Comparison of ENCODE assay signal across 7 cellular contexts in the genomic region with DNA sequence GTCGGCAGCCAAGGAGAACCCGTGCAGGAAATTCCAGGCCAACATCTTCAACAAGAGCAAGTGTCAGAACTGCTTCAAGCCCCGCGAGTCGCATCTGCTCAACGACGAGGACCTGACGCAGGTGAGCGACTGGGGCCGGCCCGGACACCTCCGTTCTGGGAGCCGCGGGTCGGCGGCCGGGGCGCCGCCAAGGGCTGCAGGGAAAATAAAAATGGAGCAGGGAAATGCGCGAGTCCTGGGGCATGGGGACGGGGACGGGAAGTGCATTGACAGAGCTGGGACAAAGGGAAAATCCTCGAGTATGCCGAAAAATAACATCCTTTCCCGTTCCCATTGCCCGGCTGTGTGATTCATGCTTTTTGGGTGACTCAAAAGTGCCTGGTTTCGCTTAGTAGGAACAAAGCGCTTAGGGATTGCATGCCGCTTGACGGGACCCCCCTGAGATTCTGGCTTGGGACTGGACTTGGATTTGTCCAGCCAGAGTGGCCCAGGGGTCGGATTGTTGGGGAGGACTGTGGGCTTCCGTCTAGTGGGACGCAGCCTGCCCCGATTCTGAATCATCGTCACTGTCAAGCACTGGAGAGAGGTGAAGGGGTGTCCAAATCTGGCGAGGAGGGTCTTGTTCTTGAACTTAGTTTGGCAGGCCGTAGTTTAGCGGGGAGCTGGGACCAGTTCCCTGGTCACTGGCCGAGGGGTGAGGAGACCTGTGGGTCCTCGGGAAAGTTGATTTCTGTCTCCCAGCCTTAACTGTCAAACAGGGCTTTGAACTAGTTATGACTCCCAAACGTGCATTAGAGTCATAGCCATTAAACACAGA. TPM values are rescaled to one million over a fixed set of nuclear protein-coding genes. Genes with fewer than 3 reads are reported as not detected.
DNase-seq lines count a peak whose midpoint lies in the region; ATAC-seq, FAIRE-seq and TF ChIP-seq lines count a peak whose summit lies in the region.

No MANE protein-coding gene starts in this region.

- H3K4me2 ChIP-seq in GM23338 (peak overlapping the region; percentile 98), PC-3 (ENCODE audit: low read length) (peak overlapping the region; percentile 86), HepG2 (ENCODE audit: low read depth, low read length) (peak overlapping the region; percentile 80)

- peaks cover 51% of the 10 kb centered on the region for H3K79me2 ChIP-seq in GM23338 (replicated peaks; ENCODE audit: insufficient read depth)
- peaks cover 80% of the 10 kb centered on the region for H3K79me2 ChIP-seq in PC-3 (ENCODE audit: low read length)
- H3K79me2 ChIP-seq in HepG2 (ENCODE audit: insufficient read depth, low read length): peaks cover 52% of the 10 kb centered on the region

- ATAC-seq in GM23338: peak; percentile 1; the same call in 1 of the 3 replicates
- no peak for ATAC-seq in PC-3
- ATAC-seq in HepG2: no peak
- no peak for ATAC-seq in stimulated activated naive CD8-positive, alpha-beta T cell treated with anti-CD3 and anti-CD28 coated beads, Interleukin-15, Interleukin-2, amounts not matched to agents 100 U/mL and 50 U/mL, for 24 hours

- peak; percentile 54 for DNase-seq in GM23338 (ENCODE audit: low spot score)
- DNase-seq in PC-3: peak; percentile 58
- no peak for DNase-seq in brain microvascular endothelial cell
- DNase-seq in HepG2 (ENCODE audit: low spot score): no peak
- peak; percentile 44 for DNase-seq in stimulated activated naive CD8-positive, alpha-beta T cell treated with anti-CD3 and anti-CD28 coated beads, Interleukin-15, Interleukin-2, amounts not matched to agents 100 U/mL and 50 U/mL, for 24 hours
- no peak for DNase-seq in NCI-H1105 treated with DMSO at 0.1 percent for 48 hours (lab: John Stamatoyannopoulos, UW)
- no peak for DNase-seq in HEK293T (ENCODE audit: extremely low spot score)

- intact Hi-C loops in PC-3 (cut with micrococcal nuclease) (no loop called here), HepG2 (cut with micrococcal nuclease; ENCODE audit: unreplicated experiment) (loop anchor here (1.0 to 5.0 kb wide), 3 partner anchors 11 to 41 kb away; no protein-coding TSS in a partner anchor)

- in situ Hi-C loops in brain microvascular endothelial cell (cut with HindIII; ENCODE audit: low pct_ligation_motif_present, low sequenced_read_pairs): no loop called here
- in situ Hi-C loops in HepG2 (cut with HindIII; ENCODE audit: extremely low pct_ligation_motif_present, low pct_unique_long_range_greater_than_20kb): no loop called here

- H3K9me2 ChIP-seq in GM23338 (ENCODE audit: insufficient read depth) (no peaks in the 10 kb centered on the region), PC-3 (replicated peaks; ENCODE audit: low read length) (no peaks in the 10 kb centered on the region)

- TF ChIP-seq CTCF in GM23338 (conservative IDR thresholded peaks at IDR 0.05; ENCODE audit: low read depth in 2 of 2): no peak
- no peak for TF ChIP-seq CTCF in PC-3 (conservative IDR thresholded peaks at IDR 0.05; ENCODE audit: low read depth, low read length)
- TF ChIP-seq CTCF in brain microvascular endothelial cell (IDR thresholded peaks at IDR 0.05; ENCODE audit: low read depth, low read length, missing control alignments): no peak
- TF ChIP-seq CTCF in HepG2 (CRISPR knock-in tag; IDR thresholded peaks at IDR 0.05): no peak

- H3K4me3 ChIP-seq in GM23338 (peak overlapping the region; percentile 94), PC-3 (ENCODE audit: low read length) (peak overlapping the region; percentile 100), brain microvascular endothelial cell (ENCODE audit: low read depth, low read length) (peak overlapping the region; percentile 87), HepG2 (replicated peaks in 1 of 3; ENCODE audit: insufficient read depth in 1 of 3, low read depth in 2 of 3, low read length in 3 of 3) (peak overlapping the region; percentile 63 to 78 (median 67))

- H3K9me3 ChIP-seq in PC-3 (ENCODE audit: low read length): no peaks in the 10 kb centered on the region
- no peaks in the 10 kb centered on the region for H3K9me3 ChIP-seq in HepG2 (ENCODE audit: low read length)

- TF ChIP-seq RAD21 in HepG2 (CRISPR knock-in tag; IDR thresholded peaks at IDR 0.05): no peak

- no peak for TF ChIP-seq POLR2A in HepG2 (IDR thresholded peaks at IDR 0.05; ENCODE audit: insufficient read depth in 1 of 2, low read depth in 2 of 2, low read length in 2 of 2)

- TF ChIP-seq EP300 in HepG2 (IDR thresholded peaks at IDR 0.05; ENCODE audit: low read depth in 2 of 2, low read length in 2 of 2) (no peak), HepG2 (CRISPR knock-in tag; IDR thresholded peaks at IDR 0.05; ENCODE audit: borderline replicate concordance) (no peak)

- FAIRE-seq in HepG2 (lab: Jason Lieb, UNC): no peak

- no peaks in the 10 kb centered on the region for H3K9me3 Mint-ChIP-seq in GM23338

- no peak overlapping the region for H3K27ac Mint-ChIP-seq in GM23338

- H3K27me3 ChIP-seq in GM23338 (ENCODE audit: insufficient read depth) (peaks cover 5% of the 10 kb centered on the region; the same call in 1 of the 2 replicates), PC-3 (ENCODE audit: low read length) (no peaks in the 10 kb centered on the region), brain microvascular endothelial cell (replicated peaks) (no peaks in the 10 kb centered on the region), HepG2 (ENCODE audit: control insufficient read depth in 1 of 2, insufficient read depth in 2 of 2, low read length in 2 of 2) (no peaks in the 10 kb centered on the region; a peak in 1 of 5 replicates)

- POLR2A ChIA-PET in PC-3 (lab: Charles Lee; ENCODE audit: unreplicated experiment) (no interaction called here), HepG2 (lab: Yijun Ruan, JAX) (interaction anchor here (1.4 to 4.9 kb wide), 2 partner anchors 11 to 15 kb away, joined by 5 to 30 read pairs; no protein-coding TSS in a partner anchor), HEK293T (lab: Yijun Ruan, JAX) (interaction anchor here (1.0 to 2.4 kb wide), 2 partner anchors 11 to 14 kb away, joined by 3 to 7 read pairs; no protein-coding TSS in a partner anchor)

- H4K20me1 ChIP-seq in GM23338 (replicated peaks; ENCODE audit: insufficient read depth) (peaks cover 42% of the 10 kb centered on the region), PC-3 (ENCODE audit: low read length) (peaks cover 51% of the 10 kb centered on the region), HepG2 (ENCODE audit: insufficient read depth, low read length) (peaks cover 12% of the 10 kb centered on the region; the same call in 1 of the 2 replicates)

- CTCF ChIA-PET in PC-3 (lab: Charles Lee) (interaction anchor here (0.6 to 0.7 kb wide), 2 partner anchors 65 to 598 kb away, joined by 4 to 5 read pairs; no protein-coding TSS in a partner anchor), HepG2 (lab: Yijun Ruan, JAX; ENCODE audit: low intra/inter-chr PET ratio, low total read pairs) (no interaction called here), HEK293T (lab: Yijun Ruan, JAX) (no interaction called here)

- H3K4me3 Mint-ChIP-seq in GM23338: peak overlapping the region; percentile 97

- H3K27ac ChIP-seq in GM23338 (ENCODE audit: low read depth) (no peak overlapping the region), PC-3 (ENCODE audit: low read length) (peak overlapping the region; percentile 77), brain microvascular endothelial cell (peak overlapping the region; percentile 83), HepG2 (ENCODE audit: extremely low read length, insufficient read depth, low read length) (peak overlapping the region; percentile 46)

- H3K4me1 Mint-ChIP-seq in GM23338: peaks cover 42% of the 10 kb centered on the region

- H3K9ac ChIP-seq in PC-3 (ENCODE audit: low read length) (peak overlapping the region; percentile 99), HepG2 (ENCODE audit: insufficient read depth, low read depth, low read length) (peak overlapping the region; percentile 74)

- no peaks in the 10 kb centered on the region for H3F3A ChIP-seq in GM23338 (replicated peaks; ENCODE audit: low read depth)
- H3F3A ChIP-seq in PC-3 (ENCODE audit: low read length, unreplicated experiment): peaks cover 15% of the 10 kb centered on the region

- 0% methylated on average over 30 of the region's 42 CpGs for WGBS in HepG2 (ENCODE audit: low lambda C conversion rate)

- peaks cover 30% of the 10 kb centered on the region for H3K4me1 ChIP-seq in GM23338 (ENCODE audit: insufficient read depth)
- peaks cover 39% of the 10 kb centered on the region for H3K4me1 ChIP-seq in PC-3 (ENCODE audit: insufficient read depth, low read length)
- H3K4me1 ChIP-seq in HepG2 (ENCODE audit: insufficient read depth, low read length): peaks cover 64% of the 10 kb centered on the region

- BruUV-seq in PC-3 (replicated peaks; lab: Mats Ljungman, UMichigan) (TSS peak; percentile 36), HepG2 (replicated peaks; lab: Mats Ljungman, UMichigan) (no TSS peak)

- H2AFZ ChIP-seq in GM23338 (0 out of 2 replicates have a peak overlapping the region, but pooled peaks have one; percentile 56), PC-3 (ENCODE audit: low read length) (no peak overlapping the region), HepG2 (ENCODE audit: low read length) (no peak overlapping the region)

- H3K36me3 Mint-ChIP-seq in GM23338 (ENCODE audit: low read depth): peaks cover 11% of the 10 kb centered on the region

- H3K36me3 ChIP-seq in GM23338 (ENCODE audit: insufficient read depth) (no peaks in the 10 kb centered on the region), PC-3 (ENCODE audit: low read depth, low read length) (peaks cover 46% of the 10 kb centered on the region), brain microvascular endothelial cell (replicated peaks) (no peaks in the 10 kb centered on the region), HepG2 (replicated peaks in 1 of 2; ENCODE audit: control insufficient read depth in 1 of 2, insufficient read depth in 2 of 2, low read length in 2 of 2) (no peaks in the 10 kb centered on the region)

- peaks cover 17% of the 10 kb centered on the region for H3K27me3 Mint-ChIP-seq in GM23338 (ENCODE audit: insufficient read depth, low read depth, poor library complexity)

RNA-seq across cellular contexts. Expression of gene MPRIP, which starts 0.8 kb away (rescaled TPM):
- 84.6 and 113 TPM in 2 replicates for total RNA-seq in GM23338 (2014; rRNA removed; shearing (Covaris generic))
- polyA plus RNA-seq in GM23338 (2016; fragmentation: Nextera tagmentation; extraction: Ambion mirVana) (36.5 and 39.3 TPM in 2 replicates), HepG2 (2011; rRNA removed) (42.9 and 52.4 TPM in 2 replicates)
- total RNA-seq in PC-3 (2014; rRNA removed) (1,274 and 1,459 TPM in 2 replicates), HepG2 (2016; rRNA removed; fragmentation: Illumina TruSeq; extraction: Trizol) (43.6 and 50.2 TPM in 2 replicates)
- total RNA-seq in HepG2 (2016; cell fraction: cytosol; rRNA removed; fragmentation: Illumina TruSeq; extraction: Trizol; ENCODE audit: low read depth): 15.5 and 22.4 TPM in 2 replicates
- total RNA-seq in HepG2 (2016; cell fraction: insoluble cytoplasmic fraction; rRNA removed; fragmentation: Illumina TruSeq; extraction: Trizol): 35.4 and 49.2 TPM in 2 replicates
- total RNA-seq in HepG2 (2016; cell fraction: membrane; rRNA removed; fragmentation: Illumina TruSeq; extraction: Trizol): 44.2 and 45.8 TPM in 2 replicates
- total RNA-seq in HepG2 (2016; cell fraction: nucleus; rRNA removed; fragmentation: Illumina TruSeq; extraction: Trizol): 44.0 and 52.2 TPM in 2 replicates
- polyA plus RNA-seq in HepG2 (2011; cell fraction: cytosol; rRNA removed): 27.7 and 33.6 TPM in 2 replicates
- polyA plus RNA-seq in HepG2 (2011; cell fraction: nucleus; rRNA removed): 64.4 and 73.7 TPM in 2 replicates
- polyA plus RNA-seq in HepG2 (2012): 45.3 and 47.7 TPM in 2 replicates
- 21.2 and 23.7 TPM in 2 replicates for polyA plus RNA-seq in HepG2 (2016; cell fraction: cytosol; fragmentation: Illumina TruSeq; extraction: Trizol; ENCODE audit: low read depth)
- polyA plus RNA-seq in HepG2 (2016; cell fraction: insoluble cytoplasmic fraction; fragmentation: Illumina TruSeq; extraction: Trizol; ENCODE audit: low read depth): 54.0 and 64.3 TPM in 2 replicates
- 40.8 and 46.7 TPM in 2 replicates for polyA plus RNA-seq in HepG2 (2016; cell fraction: membrane; fragmentation: Illumina TruSeq; extraction: Trizol; ENCODE audit: low read depth)
- 98.9 and 100 TPM in 2 replicates for polyA plus RNA-seq in HepG2 (2016; cell fraction: nucleus; fragmentation: Illumina TruSeq; extraction: Trizol; ENCODE audit: insufficient read depth, low read depth)
- polyA minus RNA-seq in HepG2 (2011; rRNA and poly(A)+ RNA removed; ENCODE audit: low replicate concordance): 85.4 and 275 TPM in 2 replicates
- 31.4 and 37.0 TPM in 2 replicates for polyA minus RNA-seq in HepG2 (2011; cell fraction: cytosol; rRNA and poly(A)+ RNA removed)
- polyA minus RNA-seq in HepG2 (2011; cell fraction: nucleus; rRNA and poly(A)+ RNA removed): 58.5 and 70.9 TPM in 2 replicates

Comparison
In these comparisons a context has a peak if more than half of its experiments do, and no peak if none do; other contexts are left out.
1. DNase-seq: peak in GM23338 (single experiment), PC-3 (single experiment) and stimulated activated naive CD8-positive, alpha-beta T cell treated with anti-CD3 and anti-CD28 coated beads, Interleukin-15, Interleukin-2, amounts not matched to agents 100 U/mL and 50 U/mL, for 24 hours (single experiment); none in brain microvascular endothelial cell (single experiment), HepG2 (single experiment), NCI-H1105 treated with DMSO at 0.1 percent for 48 hours (single experiment) and HEK293T (single experiment).
2. RNA of gene MPRIP, which starts 0.8 kb away (total RNA-seq): 1,274 to 1,459 TPM in PC-3; 84.6 to 113 TPM in GM23338 and 15.5 to 52.2 TPM in HepG2; every median in the first group is over 10 times any median in the second.
3. Peak in every context shown above with its lines, with median percentiles within 50 percentile points of each other: H3K4me2 ChIP-seq and H3K4me3 ChIP-seq.